Comparison of ENCODE assay signal across 1 cellular context in the genomic region with DNA sequence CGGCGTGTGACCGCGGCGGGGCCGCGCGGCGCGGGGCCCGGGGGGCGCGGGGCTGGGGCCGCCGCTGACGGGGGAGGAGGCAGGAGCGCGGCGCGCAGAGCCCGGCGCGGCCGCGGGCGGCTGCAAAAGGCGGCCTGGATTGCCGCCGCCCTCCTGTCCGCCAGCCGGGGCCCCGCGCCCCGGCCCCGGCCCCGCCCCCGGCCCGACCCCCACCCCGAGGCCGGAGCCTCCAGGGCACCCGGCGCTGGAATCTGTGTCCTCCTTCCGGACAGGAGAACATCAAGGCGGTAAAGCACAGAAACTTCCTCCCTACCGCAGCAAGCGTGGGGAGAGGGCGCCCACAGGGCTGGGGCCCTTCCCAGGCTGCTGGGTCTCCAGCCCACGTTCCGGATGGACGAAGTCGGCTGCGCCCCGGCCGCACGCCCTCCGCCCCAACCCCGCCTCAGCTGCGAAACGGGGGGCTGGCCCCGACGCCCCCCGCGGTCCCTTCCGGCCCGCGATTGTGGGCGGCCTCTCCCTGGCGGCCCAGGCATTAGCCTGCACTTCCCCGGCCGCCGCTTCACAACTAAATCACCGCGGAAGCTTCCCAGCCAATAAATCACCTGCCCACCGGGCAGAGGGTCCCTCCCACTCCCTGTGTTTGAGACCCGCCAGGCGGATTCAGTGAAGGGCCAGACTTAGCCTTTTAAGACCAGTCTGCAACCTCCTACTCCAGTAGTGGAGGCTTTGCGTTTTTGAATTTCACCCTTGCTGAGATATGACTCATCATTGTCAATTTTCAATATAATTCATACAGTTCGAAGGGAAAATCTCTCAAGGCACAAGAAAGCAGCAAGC.
TF ChIP-seq lines count a peak whose summit lies in the region.

No MANE protein-coding gene starts in this region.

TF ChIP-seq in GM12878, 131 proteins besides CTCF, POLR2A, EP300 and RAD21 (continued from another document):
- TF ChIP-seq RBBP5 (conservative IDR thresholded peaks at IDR 0.05) (no peak), NR2F1 (conservative IDR thresholded peaks at IDR 0.05) (peak; percentile 39; the same call in 1 of the 2 replicates), STAT1 (conservative IDR thresholded peaks at IDR 0.05) (no peak), EGR1 (IDR thresholded peaks at IDR 0.05; ENCODE audit: borderline replicate concordance in 1 of 2, low read depth in 2 of 2, low read length in 2 of 2) (0 out of 3 replicates have a peak, but pooled peaks of 1 of the 2 experiments have one; percentile 4), ATF7 (IDR thresholded peaks at IDR 0.05; ENCODE audit: low read depth) (0 out of 2 replicates have a peak, but pooled peaks have one; percentile 29), CREM (IDR thresholded peaks at IDR 0.05; ENCODE audit: low read depth) (peak; percentile 18; the same call in 1 of the 2 replicates), IKZF1 (conservative IDR thresholded peaks at IDR 0.05) (peak; percentile 55; the same call in 1 of the 2 replicates), NBN (IDR thresholded peaks at IDR 0.05) (0 out of 2 replicates have a peak, but pooled peaks have one; percentile 49), EED (IDR thresholded peaks at IDR 0.05; ENCODE audit: low read depth) (no peak), LARP7 (IDR thresholded peaks at IDR 0.05) (peak; percentile 21; the same call in 1 of the 2 replicates), NFIC (IDR thresholded peaks at IDR 0.05; ENCODE audit: low read depth, low read length) (peak; percentile 66; the same call in 1 of the 2 replicates), MTA2 (IDR thresholded peaks at IDR 0.05; ENCODE audit: low read depth) (no peak), SPI1 (IDR thresholded peaks at IDR 0.05; ENCODE audit: borderline replicate concordance, insufficient read depth, low read depth, low read length) (no peak), TARDBP (IDR thresholded peaks at IDR 0.05; ENCODE audit: borderline replicate concordance) (no peak), TCF7 (IDR thresholded peaks at IDR 0.05; ENCODE audit: borderline replicate concordance) (no peak), RUNX3 (IDR thresholded peaks at IDR 0.05; ENCODE audit: low read length) (peak; percentile 26; the same call in 1 of the 2 replicates), STAT3 (IDR thresholded peaks at IDR 0.05; ENCODE audit: low read depth, low read length) (no peak), CREB1 (IDR thresholded peaks at IDR 0.05; ENCODE audit: low read depth) (peak; percentile 36; the same call in 1 of the 2 replicates), PML (IDR thresholded peaks at IDR 0.05; ENCODE audit: low read length) (peak; percentile 39; the same call in 1 of the 2 replicates), DPF2 (IDR thresholded peaks at IDR 0.05) (peak; percentile 53; the same call in 1 of the 2 replicates), EZH2 (IDR thresholded peaks at IDR 0.05; ENCODE audit: borderline replicate concordance, control insufficient read depth, low read depth, low read length) (no peak), GATAD2B (conservative IDR thresholded peaks at IDR 0.05; ENCODE audit: low read depth) (peak; percentile 73), POU2F2 (IDR thresholded peaks at IDR 0.05; ENCODE audit: borderline replicate concordance, low read depth, low read length) (no peak), JUNB (IDR thresholded peaks at IDR 0.05) (peak; percentile 55)
- TF ChIP-seq, protein P1, sequence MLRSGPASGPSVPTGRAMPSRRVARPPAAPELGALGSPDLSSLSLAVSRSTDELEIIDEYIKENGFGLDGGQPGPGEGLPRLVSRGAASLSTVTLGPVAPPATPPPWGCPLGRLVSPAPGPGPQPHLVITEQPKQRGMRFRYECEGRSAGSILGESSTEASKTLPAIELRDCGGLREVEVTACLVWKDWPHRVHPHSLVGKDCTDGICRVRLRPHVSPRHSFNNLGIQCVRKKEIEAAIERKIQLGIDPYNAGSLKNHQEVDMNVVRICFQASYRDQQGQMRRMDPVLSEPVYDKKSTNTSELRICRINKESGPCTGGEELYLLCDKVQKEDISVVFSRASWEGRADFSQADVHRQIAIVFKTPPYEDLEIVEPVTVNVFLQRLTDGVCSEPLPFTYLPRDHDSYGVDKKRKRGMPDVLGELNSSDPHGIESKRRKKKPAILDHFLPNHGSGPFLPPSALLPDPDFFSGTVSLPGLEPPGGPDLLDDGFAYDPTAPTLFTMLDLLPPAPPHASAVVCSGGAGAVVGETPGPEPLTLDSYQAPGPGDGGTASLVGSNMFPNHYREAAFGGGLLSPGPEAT (IDR thresholded peaks at IDR 0.05; ENCODE audit: low read depth), result no peak; the same call in 1 of the 2 replicates
- TF ChIP-seq, protein P2, sequence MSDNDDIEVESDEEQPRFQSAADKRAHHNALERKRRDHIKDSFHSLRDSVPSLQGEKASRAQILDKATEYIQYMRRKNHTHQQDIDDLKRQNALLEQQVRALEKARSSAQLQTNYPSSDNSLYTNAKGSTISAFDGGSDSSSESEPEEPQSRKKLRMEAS (IDR thresholded peaks at IDR 0.05; ENCODE audit: low read depth, low read length), result no peak
- TF ChIP-seq, protein P3, sequence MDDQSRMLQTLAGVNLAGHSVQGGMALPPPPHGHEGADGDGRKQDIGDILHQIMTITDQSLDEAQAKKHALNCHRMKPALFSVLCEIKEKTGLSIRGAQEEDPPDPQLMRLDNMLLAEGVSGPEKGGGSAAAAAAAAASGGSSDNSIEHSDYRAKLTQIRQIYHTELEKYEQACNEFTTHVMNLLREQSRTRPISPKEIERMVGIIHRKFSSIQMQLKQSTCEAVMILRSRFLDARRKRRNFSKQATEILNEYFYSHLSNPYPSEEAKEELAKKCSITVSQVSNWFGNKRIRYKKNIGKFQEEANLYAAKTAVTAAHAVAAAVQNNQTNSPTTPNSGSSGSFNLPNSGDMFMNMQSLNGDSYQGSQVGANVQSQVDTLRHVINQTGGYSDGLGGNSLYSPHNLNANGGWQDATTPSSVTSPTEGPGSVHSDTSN (IDR thresholded peaks at IDR 0.05; ENCODE audit: insufficient replicate concordance, low read depth, low read length), result peak; percentile 29
- TF ChIP-seq, protein P4, sequence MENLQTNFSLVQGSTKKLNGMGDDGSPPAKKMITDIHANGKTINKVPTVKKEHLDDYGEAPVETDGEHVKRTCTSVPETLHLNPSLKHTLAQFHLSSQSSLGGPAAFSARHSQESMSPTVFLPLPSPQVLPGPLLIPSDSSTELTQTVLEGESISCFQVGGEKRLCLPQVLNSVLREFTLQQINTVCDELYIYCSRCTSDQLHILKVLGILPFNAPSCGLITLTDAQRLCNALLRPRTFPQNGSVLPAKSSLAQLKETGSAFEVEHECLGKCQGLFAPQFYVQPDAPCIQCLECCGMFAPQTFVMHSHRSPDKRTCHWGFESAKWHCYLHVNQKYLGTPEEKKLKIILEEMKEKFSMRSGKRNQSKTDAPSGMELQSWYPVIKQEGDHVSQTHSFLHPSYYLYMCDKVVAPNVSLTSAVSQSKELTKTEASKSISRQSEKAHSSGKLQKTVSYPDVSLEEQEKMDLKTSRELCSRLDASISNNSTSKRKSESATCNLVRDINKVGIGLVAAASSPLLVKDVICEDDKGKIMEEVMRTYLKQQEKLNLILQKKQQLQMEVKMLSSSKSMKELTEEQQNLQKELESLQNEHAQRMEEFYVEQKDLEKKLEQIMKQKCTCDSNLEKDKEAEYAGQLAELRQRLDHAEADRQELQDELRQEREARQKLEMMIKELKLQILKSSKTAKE (IDR thresholded peaks at IDR 0.05; ENCODE audit: low read depth, poor library complexity, severe bottlenecking), result peak; percentile 30
- TF ChIP-seq, protein P5, sequence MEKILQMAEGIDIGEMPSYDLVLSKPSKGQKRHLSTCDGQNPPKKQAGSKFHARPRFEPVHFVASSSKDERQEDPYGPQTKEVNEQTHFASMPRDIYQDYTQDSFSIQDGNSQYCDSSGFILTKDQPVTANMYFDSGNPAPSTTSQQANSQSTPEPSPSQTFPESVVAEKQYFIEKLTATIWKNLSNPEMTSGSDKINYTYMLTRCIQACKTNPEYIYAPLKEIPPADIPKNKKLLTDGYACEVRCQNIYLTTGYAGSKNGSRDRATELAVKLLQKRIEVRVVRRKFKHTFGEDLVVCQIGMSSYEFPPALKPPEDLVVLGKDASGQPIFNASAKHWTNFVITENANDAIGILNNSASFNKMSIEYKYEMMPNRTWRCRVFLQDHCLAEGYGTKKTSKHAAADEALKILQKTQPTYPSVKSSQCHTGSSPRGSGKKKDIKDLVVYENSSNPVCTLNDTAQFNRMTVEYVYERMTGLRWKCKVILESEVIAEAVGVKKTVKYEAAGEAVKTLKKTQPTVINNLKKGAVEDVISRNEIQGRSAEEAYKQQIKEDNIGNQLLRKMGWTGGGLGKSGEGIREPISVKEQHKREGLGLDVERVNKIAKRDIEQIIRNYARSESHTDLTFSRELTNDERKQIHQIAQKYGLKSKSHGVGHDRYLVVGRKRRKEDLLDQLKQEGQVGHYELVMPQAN (conservative IDR thresholded peaks at IDR 0.05), result no peak; the same call in 1 of the 2 replicates
- TF ChIP-seq, protein P6, sequence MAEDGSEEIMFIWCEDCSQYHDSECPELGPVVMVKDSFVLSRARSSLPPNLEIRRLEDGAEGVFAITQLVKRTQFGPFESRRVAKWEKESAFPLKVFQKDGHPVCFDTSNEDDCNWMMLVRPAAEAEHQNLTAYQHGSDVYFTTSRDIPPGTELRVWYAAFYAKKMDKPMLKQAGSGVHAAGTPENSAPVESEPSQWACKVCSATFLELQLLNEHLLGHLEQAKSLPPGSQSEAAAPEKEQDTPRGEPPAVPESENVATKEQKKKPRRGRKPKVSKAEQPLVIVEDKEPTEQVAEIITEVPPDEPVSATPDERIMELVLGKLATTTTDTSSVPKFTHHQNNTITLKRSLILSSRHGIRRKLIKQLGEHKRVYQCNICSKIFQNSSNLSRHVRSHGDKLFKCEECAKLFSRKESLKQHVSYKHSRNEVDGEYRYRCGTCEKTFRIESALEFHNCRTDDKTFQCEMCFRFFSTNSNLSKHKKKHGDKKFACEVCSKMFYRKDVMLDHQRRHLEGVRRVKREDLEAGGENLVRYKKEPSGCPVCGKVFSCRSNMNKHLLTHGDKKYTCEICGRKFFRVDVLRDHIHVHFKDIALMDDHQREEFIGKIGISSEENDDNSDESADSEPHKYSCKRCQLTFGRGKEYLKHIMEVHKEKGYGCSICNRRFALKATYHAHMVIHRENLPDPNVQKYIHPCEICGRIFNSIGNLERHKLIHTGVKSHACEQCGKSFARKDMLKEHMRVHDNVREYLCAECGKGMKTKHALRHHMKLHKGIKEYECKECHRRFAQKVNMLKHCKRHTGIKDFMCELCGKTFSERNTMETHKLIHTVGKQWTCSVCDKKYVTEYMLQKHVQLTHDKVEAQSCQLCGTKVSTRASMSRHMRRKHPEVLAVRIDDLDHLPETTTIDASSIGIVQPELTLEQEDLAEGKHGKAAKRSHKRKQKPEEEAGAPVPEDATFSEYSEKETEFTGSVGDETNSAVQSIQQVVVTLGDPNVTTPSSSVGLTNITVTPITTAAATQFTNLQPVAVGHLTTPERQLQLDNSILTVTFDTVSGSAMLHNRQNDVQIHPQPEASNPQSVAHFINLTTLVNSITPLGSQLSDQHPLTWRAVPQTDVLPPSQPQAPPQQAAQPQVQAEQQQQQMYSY (CRISPR knock-in tag; IDR thresholded peaks at IDR 0.05), result no peak
- TF ChIP-seq, protein P7, sequence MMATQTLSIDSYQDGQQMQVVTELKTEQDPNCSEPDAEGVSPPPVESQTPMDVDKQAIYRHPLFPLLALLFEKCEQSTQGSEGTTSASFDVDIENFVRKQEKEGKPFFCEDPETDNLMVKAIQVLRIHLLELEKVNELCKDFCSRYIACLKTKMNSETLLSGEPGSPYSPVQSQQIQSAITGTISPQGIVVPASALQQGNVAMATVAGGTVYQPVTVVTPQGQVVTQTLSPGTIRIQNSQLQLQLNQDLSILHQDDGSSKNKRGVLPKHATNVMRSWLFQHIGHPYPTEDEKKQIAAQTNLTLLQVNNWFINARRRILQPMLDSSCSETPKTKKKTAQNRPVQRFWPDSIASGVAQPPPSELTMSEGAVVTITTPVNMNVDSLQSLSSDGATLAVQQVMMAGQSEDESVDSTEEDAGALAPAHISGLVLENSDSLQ (IDR thresholded peaks at IDR 0.05), result no peak; the same call in 1 of the 2 replicates
